ENCODE assay signal across 25 cellular contexts in genomic region chr15:69444686-69445085, GRCh38.
"Had no signal": no experiment of that assay in that cellular context is flagged by ENCODE, and none has a peak within 500 bp of the region (broad histone marks: within the 10 kb centered on the region; RNA-seq: fewer than 3 reads in every experiment).

No MANE protein-coding gene starts in this region.

- H3K36me3 Mint-ChIP-seq: activated naive CD4-positive, alpha-beta T cell treated with anti-CD3 and anti-CD28 coated beads, Interleukin-2, amount 50 U/mL, for 24 hours had no signal

- H3K36me3 ChIP-seq: gastrocnemius medialis, left ventricle myocardium inferior, right atrium auricular region, stomach, thyroid gland, upper lobe of left lung had no signal

- H3K4me1 Mint-ChIP-seq: central memory CD8-positive, alpha-beta T cell had no signal

- H3K27me3 Mint-ChIP-seq: activated CD4-positive, alpha-beta memory T cell treated with anti-CD3 and anti-CD28 coated beads for 36 hours; activated naive CD4-positive, alpha-beta T cell treated with anti-CD3 and anti-CD28 coated beads, Interleukin-2, amount 50 U/mL, for 24 hours; activated naive CD8-positive, alpha-beta T cell treated with anti-CD3 and anti-CD28 coated beads, Interleukin-2, amount 50 U/mL, for 24 hours; activated T-cell treated with anti-CD3 and anti-CD28 coated beads, Interleukin-2, amount 50 U/mL, for 24 hours; central memory CD8-positive, alpha-beta T cell; natural killer cell treated with Interleukin-12 subunit alpha and Interleukin-12 subunit beta and Interleukin-15 and Interleukin-18, amount 100 ng/mL, for 72 hours; stimulated activated naive B cell treated with anti-CD40 and anti-IgM and Interleukin-4, amounts not matched to agents 10 μg/mL and 1 μg/mL and 100 μg/mL, for 72 hours had no signal

- H3K9me3 ChIP-seq: gastrocnemius medialis, left ventricle myocardium inferior, mucosa of descending colon, right atrium auricular region, stomach, thyroid gland, upper lobe of left lung had no signal

- H3K4me3 Mint-ChIP-seq: activated CD4-positive, alpha-beta memory T cell treated with anti-CD3 and anti-CD28 coated beads for 36 hours; activated naive CD4-positive, alpha-beta T cell treated with anti-CD3 and anti-CD28 coated beads, Interleukin-2, amount 50 U/mL, for 24 hours; activated naive CD8-positive, alpha-beta T cell treated with anti-CD3 and anti-CD28 coated beads, Interleukin-2, amount 50 U/mL, for 24 hours; activated T-cell treated with anti-CD3 and anti-CD28 coated beads, Interleukin-2, amount 50 U/mL, for 24 hours; central memory CD8-positive, alpha-beta T cell; natural killer cell treated with Interleukin-12 subunit alpha and Interleukin-12 subunit beta and Interleukin-15 and Interleukin-18, amount 100 ng/mL, for 72 hours; stimulated activated naive B cell treated with anti-CD40 and anti-IgM and Interleukin-4, amounts not matched to agents 10 μg/mL and 1 μg/mL and 100 μg/mL, for 72 hours had no signal

- H3K27ac Mint-ChIP-seq: activated CD4-positive, alpha-beta memory T cell treated with anti-CD3 and anti-CD28 coated beads for 36 hours; activated naive CD4-positive, alpha-beta T cell treated with anti-CD3 and anti-CD28 coated beads, Interleukin-2, amount 50 U/mL, for 24 hours; activated naive CD8-positive, alpha-beta T cell treated with anti-CD3 and anti-CD28 coated beads, Interleukin-2, amount 50 U/mL, for 24 hours; activated T-cell treated with anti-CD3 and anti-CD28 coated beads, Interleukin-2, amount 50 U/mL, for 24 hours; natural killer cell treated with Interleukin-12 subunit alpha and Interleukin-12 subunit beta and Interleukin-15 and Interleukin-18, amount 100 ng/mL, for 72 hours; stimulated activated naive B cell treated with anti-CD40 and anti-IgM and Interleukin-4, amounts not matched to agents 10 μg/mL and 1 μg/mL and 100 μg/mL, for 72 hours had no signal

- H3K4me1 ChIP-seq: gastrocnemius medialis, left ventricle myocardium inferior, right atrium auricular region, thyroid gland, upper lobe of left lung had no signal

- H3K27me3 ChIP-seq: gastrocnemius medialis, right atrium auricular region, stomach, thyroid gland, upper lobe of left lung had no signal

- H3K27ac ChIP-seq: gastrocnemius medialis, left ventricle myocardium inferior, right atrium auricular region, stomach, thyroid gland, upper lobe of left lung had no signal

- ATAC-seq: activated naive CD8-positive, alpha-beta T cell treated with anti-CD3 and anti-CD28 coated beads, Interleukin-2, amount 50 U/mL, for 24 hours; gastrocnemius medialis; mucosa of descending colon; natural killer cell treated with Interleukin-12 subunit alpha and Interleukin-12 subunit beta and Interleukin-15 and Interleukin-18, amount 100 ng/mL, for 72 hours; stimulated activated naive B cell treated with anti-CD40 and anti-IgM and Interleukin-4, amounts not matched to agents 10 μg/mL and 1 μg/mL and 100 μg/mL, for 72 hours had no signal

- H3K9me3 Mint-ChIP-seq: activated CD4-positive, alpha-beta memory T cell treated with anti-CD3 and anti-CD28 coated beads for 36 hours; activated naive CD4-positive, alpha-beta T cell treated with anti-CD3 and anti-CD28 coated beads, Interleukin-2, amount 50 U/mL, for 24 hours; activated naive CD8-positive, alpha-beta T cell treated with anti-CD3 and anti-CD28 coated beads, Interleukin-2, amount 50 U/mL, for 24 hours; activated T-cell treated with anti-CD3 and anti-CD28 coated beads, Interleukin-2, amount 50 U/mL, for 24 hours; central memory CD8-positive, alpha-beta T cell; natural killer cell treated with Interleukin-12 subunit alpha and Interleukin-12 subunit beta and Interleukin-15 and Interleukin-18, amount 100 ng/mL, for 72 hours; stimulated activated naive B cell treated with anti-CD40 and anti-IgM and Interleukin-4, amounts not matched to agents 10 μg/mL and 1 μg/mL and 100 μg/mL, for 72 hours had no signal

- DNase-seq: activated CD4-positive, alpha-beta memory T cell treated with anti-CD3 and anti-CD28 coated beads for 36 hours; activated CD4-positive, alpha-beta T cell treated with anti-CD3 and anti-CD28 coated beads for 4 hours; activated CD8-positive, alpha-beta memory T cell treated with anti-CD3 and anti-CD28 coated beads, Interleukin-2, amount 50 U/mL, for 4 hours; activated naive CD8-positive, alpha-beta T cell treated with anti-CD3 and anti-CD28 coated beads, Interleukin-2, amount 50 U/mL, for 24 hours; activated T-cell treated with anti-CD3 and anti-CD28 coated beads, Interleukin-2, amount 50 U/mL, for 24 hours; amygdala; dermis blood vessel endothelial cell; effector CD4-positive, alpha-beta T cell; gastrocnemius medialis; glutamatergic neuron; islet precursor cell; left ventricle myocardium inferior; mucosa of descending colon; stimulated activated CD4-positive, alpha-beta T cell treated with anti-CD3 and anti-CD28 coated beads, Interleukin-15, amount 100 ng/mL, for 24 hours; stimulated activated CD4-positive, alpha-beta T cell treated with anti-CD3 and anti-CD28 coated beads, Interleukin-2, amount 100 ng/mL, for 24 hours; stimulated activated naive B cell treated with anti-CD40 and anti-IgM and Interleukin-4, amounts not matched to agents 10 μg/mL and 1 μg/mL and 100 μg/mL, for 72 hours; stomach; thyroid gland; upper lobe of left lung had no signal

- H3K4me3 ChIP-seq: gastrocnemius medialis, left ventricle myocardium inferior, lung, mucosa of descending colon, right atrium auricular region, smooth muscle cell, stomach, thyroid gland, upper lobe of left lung had no signal
